In the genomic region with DNA sequence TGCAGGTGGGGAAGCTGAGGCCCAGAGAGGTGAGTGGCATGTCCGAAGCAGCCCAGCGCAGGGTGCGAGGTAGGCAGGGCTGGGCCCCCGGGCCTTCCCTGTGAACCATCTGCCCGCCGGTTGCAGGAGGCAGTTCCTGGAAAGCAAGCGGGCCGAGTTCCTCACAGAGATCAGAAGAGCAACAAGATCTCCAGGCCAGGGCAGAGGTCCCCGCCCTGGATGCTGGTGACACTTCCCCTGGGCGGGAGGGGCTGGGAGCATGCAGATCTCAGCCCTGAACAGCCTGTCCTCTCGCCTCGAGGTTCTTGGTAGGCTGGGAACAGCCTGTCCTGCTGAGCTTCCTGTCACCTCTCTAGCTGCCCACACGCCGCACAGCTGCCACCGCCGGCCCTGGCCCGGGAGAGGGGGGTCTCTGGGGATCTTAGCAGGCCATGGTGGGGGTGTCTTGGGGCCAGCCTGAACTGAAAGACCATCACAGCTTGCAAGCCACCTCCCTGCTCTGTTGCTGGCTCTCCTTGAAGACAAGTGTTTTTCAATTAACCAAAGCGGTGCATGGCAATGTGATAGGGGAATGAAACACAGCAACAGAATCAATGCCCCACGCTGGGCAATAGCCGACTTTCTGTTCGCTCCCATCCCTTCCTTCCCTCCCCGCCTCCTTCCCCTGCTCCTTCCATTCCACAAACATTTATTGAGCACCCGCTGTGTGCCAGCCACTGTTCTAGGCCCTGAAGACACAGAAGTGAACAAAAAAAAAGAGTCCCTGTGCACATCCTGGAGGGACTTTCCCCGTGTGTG, we compare ENCODE assay signal across 9 cellular contexts. TPM values are rescaled to one million over a fixed set of nuclear protein-coding genes. Genes with fewer than 3 reads are reported as not detected.
DNase-seq lines count a peak whose midpoint lies in the region; ATAC-seq lines count a peak whose summit lies in the region.
"Had no signal": no experiment of that assay in that cellular context is flagged by ENCODE, and none has a peak within 500 bp of the region (broad histone marks: within the 10 kb centered on the region; RNA-seq: fewer than 3 reads in every experiment).

No MANE protein-coding gene starts in this region.

- H3K27ac ChIP-seq in BLaER1 treated with 17β-estradiol and CSF1 and Interleukin-3, amounts not matched to agents 10 nM and 100 nM, result peak overlapping the region in 10 of 11 experiments; percentile 20 to 78 (median 70); a peak in 16 of 22 replicates
- H3K27ac ChIP-seq in mesendoderm (ENCODE audit: low read depth, low read length) (no peak overlapping the region), GM23248 (no peak overlapping the region)
- H3K27ac ChIP-seq: C4-2B had no signal

- peak overlapping the region; percentile 76 for H3K4me3 Mint-ChIP-seq in activated naive CD8-positive, alpha-beta T cell treated with anti-CD3 and anti-CD28 coated beads for 36 hours

- peak overlapping the region; percentile 81 to 98 (median 92) for H3K4me2 ChIP-seq in BLaER1 treated with 17β-estradiol and CSF1 and Interleukin-3, amounts not matched to agents 10 nM and 100 nM
- H3K4me2 ChIP-seq in mesendoderm (ENCODE audit: low read length) (no peak overlapping the region), GM23248 (ENCODE audit: unreplicated experiment) (no peak overlapping the region)

- no CpG with 5 or more reads among the region's 24 CpGs for WGBS in mesendoderm (ENCODE audit: extremely low coverage, insufficient coverage, low lambda C conversion rate)
- WGBS in GM23248 (ENCODE audit: low coverage in 1 of 2, low lambda C conversion rate in 2 of 2, missing lambda C conversion rate in 2 of 2), 2 experiments, result 74 to 77% methylated on average over 18 to 24 of the region's 24 CpGs

- H3K9me3 ChIP-seq in BLaER1 treated with 17β-estradiol and CSF1 and Interleukin-3, amounts not matched to agents 10 nM and 100 nM (replicated peaks in 1 of 11), result peaks cover 0 to under 1% (median 0%) of the 10 kb centered on the region in 11 experiments; a peak in 4 of 22 replicates
- no peaks in the 10 kb centered on the region for H3K9me3 ChIP-seq in GM23248 (ENCODE audit: low read depth)

- no peaks in the 10 kb centered on the region for H3K79me1 ChIP-seq in mesendoderm (ENCODE audit: low read length)

- H2BK15ac ChIP-seq in mesendoderm (replicated peaks; ENCODE audit: low read depth), result no peak overlapping the region

- no peaks in the 10 kb centered on the region for H3K27me3 Mint-ChIP-seq in activated naive CD8-positive, alpha-beta T cell treated with anti-CD3 and anti-CD28 coated beads for 36 hours

- H3K9me2 ChIP-seq in GM23248 (ENCODE audit: insufficient read depth), result no peaks in the 10 kb centered on the region

- no peaks in the 10 kb centered on the region for H3F3A ChIP-seq in GM23248 (ENCODE audit: insufficient read depth)

- H3K27me3 ChIP-seq in BLaER1 treated with 17β-estradiol and CSF1 and Interleukin-3, amounts not matched to agents 10 nM and 100 nM, result peaks cover 0 to 11% (median 0%) of the 10 kb centered on the region in 11 experiments; a peak in 5 of 22 replicates
- H3K27me3 ChIP-seq in mesendoderm (ENCODE audit: insufficient read depth, low read length, poor library complexity) (no peaks in the 10 kb centered on the region), GM23248 (replicated peaks; ENCODE audit: insufficient read depth) (no peaks in the 10 kb centered on the region)

- peak overlapping the region; percentile 56 for H3K56ac ChIP-seq in mesendoderm (ENCODE audit: low read length)

- H3K27ac Mint-ChIP-seq in activated naive CD8-positive, alpha-beta T cell treated with anti-CD3 and anti-CD28 coated beads for 36 hours, result peak overlapping the region; percentile 100

- peaks cover 0 to 9% (median 0%) of the 10 kb centered on the region in 11 experiments; a peak in 2 of 22 replicates for H4K20me1 ChIP-seq in BLaER1 treated with 17β-estradiol and CSF1 and Interleukin-3, amounts not matched to agents 10 nM and 100 nM
- H4K20me1 ChIP-seq in GM23248 (ENCODE audit: insufficient read depth), result no peaks in the 10 kb centered on the region

- H3K36me3 Mint-ChIP-seq in activated naive CD8-positive, alpha-beta T cell treated with anti-CD3 and anti-CD28 coated beads for 36 hours, result peaks cover 2% of the 10 kb centered on the region

- H2BK120ac ChIP-seq in mesendoderm (ENCODE audit: low read depth, low read length), result no peak overlapping the region

- no peak overlapping the region for H3K4ac ChIP-seq in mesendoderm (ENCODE audit: low read depth, low read length)

- H3K4me1 ChIP-seq in BLaER1 treated with 17β-estradiol and CSF1 and Interleukin-3, amounts not matched to agents 10 nM and 100 nM, result peaks cover 31 to 43% (median 35%) of the 10 kb centered on the region in 10 experiments
- no peaks in the 10 kb centered on the region for H3K4me1 ChIP-seq in mesendoderm (ENCODE audit: control insufficient read depth, low read depth, low read length)
- H3K4me1 ChIP-seq in GM23248 (ENCODE audit: insufficient read depth), result no peaks in the 10 kb centered on the region

- H3K4me3 ChIP-seq in BLaER1 treated with 17β-estradiol and CSF1 and Interleukin-3, amounts not matched to agents 10 nM and 100 nM, result peak overlapping the region in 2 of 10 experiments; percentile 45 to 63; a peak in 2 of 20 replicates
- H3K4me3 ChIP-seq in mesendoderm (ENCODE audit: low read length) (no peak overlapping the region), GM23248 (no peak overlapping the region)

- no peak overlapping the region for H3K18ac ChIP-seq in mesendoderm (ENCODE audit: low read length)

- DNase-seq in T-helper 1 cell (peak; percentile 32 to 93 (median 44)), mesendoderm (peak; percentile 90), GM23248 (no peak)
- DNase-seq in activated naive CD8-positive, alpha-beta T cell treated with anti-CD3 and anti-CD28 coated beads for 36 hours, result peak; percentile 79
- peak; percentile 78 for DNase-seq in stimulated activated naive CD8-positive, alpha-beta T cell treated with anti-CD3 and anti-CD28 coated beads, Interleukin-15, Interleukin-2, amounts not matched to agents 100 U/mL and 50 U/mL, for 24 hours

- peaks cover 44% of the 10 kb centered on the region for H3K4me1 Mint-ChIP-seq in activated naive CD8-positive, alpha-beta T cell treated with anti-CD3 and anti-CD28 coated beads for 36 hours

- no peaks in the 10 kb centered on the region for H3K36me3 ChIP-seq in BLaER1 treated with 17β-estradiol and CSF1 and Interleukin-3, amounts not matched to agents 10 nM and 100 nM
- H3K36me3 ChIP-seq in mesendoderm (ENCODE audit: control insufficient read depth, insufficient read depth, low read length) (peaks cover under 1% of the 10 kb centered on the region), GM23248 (ENCODE audit: low read depth) (no peaks in the 10 kb centered on the region)

- H2AFZ ChIP-seq in GM23248, result no peak overlapping the region

- in situ Hi-C loops in GM23248 (cut with MboI), result no loop called here

- H4K5ac ChIP-seq in mesendoderm (ENCODE audit: low read length), result no peak overlapping the region

- H3K23ac ChIP-seq in mesendoderm (ENCODE audit: low read length), result no peak overlapping the region

- H2BK5ac ChIP-seq in mesendoderm (ENCODE audit: low read length), result no peak overlapping the region

- peak; percentile 48 for ATAC-seq in GM21825 (IDR thresholded peaks at IDR 0.05; ENCODE audit: unreplicated experiment)
- ATAC-seq in stimulated activated naive CD8-positive, alpha-beta T cell treated with anti-CD3 and anti-CD28 coated beads, Interleukin-15, Interleukin-2, amounts not matched to agents 100 U/mL and 50 U/mL, for 24 hours, result peak; percentile 60
- ATAC-seq in GM21367 (IDR thresholded peaks at IDR 0.05; ENCODE audit: unreplicated experiment), result no peak

- H3K9me3 Mint-ChIP-seq in activated naive CD8-positive, alpha-beta T cell treated with anti-CD3 and anti-CD28 coated beads for 36 hours, result peaks cover 2% of the 10 kb centered on the region

- no peaks in the 10 kb centered on the region for H3K79me2 ChIP-seq in mesendoderm (ENCODE audit: control insufficient read depth, insufficient read depth, low read length)
- no peaks in the 10 kb centered on the region for H3K79me2 ChIP-seq in GM23248 (ENCODE audit: insufficient read depth)

- peak overlapping the region in 9 of 11 experiments; percentile 15 to 73 (median 58); a peak in 13 of 22 replicates for H3K9ac ChIP-seq in BLaER1 treated with 17β-estradiol and CSF1 and Interleukin-3, amounts not matched to agents 10 nM and 100 nM
- H3K9ac ChIP-seq in mesendoderm (ENCODE audit: low read length), result peak overlapping the region; percentile 49
- no peak overlapping the region for H3K9ac ChIP-seq in GM23248

- no peak overlapping the region for H4K8ac ChIP-seq in mesendoderm (ENCODE audit: low read depth, low read length)

- H2AK5ac ChIP-seq in mesendoderm (ENCODE audit: low read length), result no peak overlapping the region

RNA-seq across cellular contexts. Expression of a gene that starts 31.7 kb away (rescaled TPM):
- 10 to 100 TPM; 30.8 to 32.9 TPM for total RNA-seq in activated naive CD8-positive, alpha-beta T cell treated with anti-CD3 and anti-CD28 coated beads for 36 hours
- polyA plus RNA-seq in mesendoderm (2013, experiment 1 of 2), result 62.9 TPM
- 59.7 TPM for polyA plus RNA-seq in mesendoderm (2013, experiment 2 of 2)
- total RNA-seq in GM23248 (2014; rRNA removed; shearing (Covaris generic)), result 1.4 and 2.0 TPM in 2 replicates
- 1.6 and 2.3 TPM in 2 replicates for polyA plus RNA-seq in GM23248 (2016; fragmentation: Nextera tagmentation; extraction: Ambion mirVana)

RNA-seq across cellular contexts. Expression of a gene that starts 44.8 kb away (rescaled TPM):
- total RNA-seq in activated naive CD8-positive, alpha-beta T cell treated with anti-CD3 and anti-CD28 coated beads for 36 hours, result not detected
- not detected for polyA plus RNA-seq in mesendoderm (2013, experiment 1 of 2)
- polyA plus RNA-seq in mesendoderm (2013, experiment 2 of 2), result not detected
- not detected in 2 replicates for total RNA-seq in GM23248 (2014; rRNA removed; shearing (Covaris generic))
- not detected in 2 replicates for polyA plus RNA-seq in GM23248 (2016; fragmentation: Nextera tagmentation; extraction: Ambion mirVana)

RNA-seq across cellular contexts. Expression of a gene that starts 49.1 kb away (rescaled TPM):
- not detected for total RNA-seq in activated naive CD8-positive, alpha-beta T cell treated with anti-CD3 and anti-CD28 coated beads for 36 hours
- not detected for polyA plus RNA-seq in mesendoderm (2013, experiment 1 of 2)
- not detected for polyA plus RNA-seq in mesendoderm (2013, experiment 2 of 2)
- not detected in 2 replicates for total RNA-seq in GM23248 (2014; rRNA removed; shearing (Covaris generic))
- polyA plus RNA-seq in GM23248 (2016; fragmentation: Nextera tagmentation; extraction: Ambion mirVana), result not detected in 2 replicates

RNA-seq across cellular contexts. Expression of a gene that starts 52.0 kb away (rescaled TPM):
- not detected for total RNA-seq in activated naive CD8-positive, alpha-beta T cell treated with anti-CD3 and anti-CD28 coated beads for 36 hours
- polyA plus RNA-seq in mesendoderm (2013, experiment 1 of 2), result not detected
- not detected for polyA plus RNA-seq in mesendoderm (2013, experiment 2 of 2)
- not detected in 2 replicates for total RNA-seq in GM23248 (2014; rRNA removed; shearing (Covaris generic))
- not detected in 2 replicates for polyA plus RNA-seq in GM23248 (2016; fragmentation: Nextera tagmentation; extraction: Ambion mirVana)

RNA-seq across cellular contexts. Expression of a gene that starts 56.8 kb away (rescaled TPM):
- total RNA-seq in activated naive CD8-positive, alpha-beta T cell treated with anti-CD3 and anti-CD28 coated beads for 36 hours, result not detected
- polyA plus RNA-seq in mesendoderm (2013, experiment 1 of 2), result 1.9 TPM
- 2.6 TPM for polyA plus RNA-seq in mesendoderm (2013, experiment 2 of 2)
- not detected in 2 replicates for total RNA-seq in GM23248 (2014; rRNA removed; shearing (Covaris generic))
- polyA plus RNA-seq in GM23248 (2016; fragmentation: Nextera tagmentation; extraction: Ambion mirVana), result not detected in 2 replicates

Comparison
In these comparisons a context has a peak if more than half of its experiments do, and no peak if none do; other contexts are left out.
1. H3K27ac ChIP-seq: peak in BLaER1 treated with 17β-estradiol and CSF1 and Interleukin-3, amounts not matched to agents 10 nM and 100 nM (10 of 11); none in mesendoderm (single experiment) and GM23248 (single experiment).
2. H3K4me2 ChIP-seq: peak in BLaER1 treated with 17β-estradiol and CSF1 and Interleukin-3, amounts not matched to agents 10 nM and 100 nM (11 of 11); none in mesendoderm (single experiment) and GM23248 (single experiment).
3. RNA of a gene that starts 31.7 kb away (total RNA-seq): 30.8 to 32.9 TPM in activated naive CD8-positive, alpha-beta T cell treated with anti-CD3 and anti-CD28 coated beads for 36 hours; 1.4 to 2.0 TPM in GM23248; every median in the first group is over 10 times any median in the second.